Comparison of ENCODE assay signal across 25 cellular contexts in genomic region chr5:169595172-169595820, GRCh38.
"Had no signal": no experiment of that assay in that cellular context is flagged by ENCODE, and none has a peak within 500 bp of the region (broad histone marks: within the 10 kb centered on the region; RNA-seq: fewer than 3 reads in every experiment).

No MANE protein-coding gene starts in this region.

- H3K4me1 Mint-ChIP-seq: activated naive CD4-positive, alpha-beta T cell treated with anti-CD3 and anti-CD28 coated beads, Interleukin-2, amount 10 ng/mL, durations not matched to agents 7 days and 5 days; activated naive CD8-positive, alpha-beta T cell treated with anti-CD3 and anti-CD28 coated beads, Interleukin-2, amount 50 U/mL, for 24 hours; natural killer cell had no signal

- H3K27me3 Mint-ChIP-seq: activated CD8-positive, alpha-beta T cell treated with anti-CD3 and anti-CD28 coated beads for 36 hours; activated naive CD4-positive, alpha-beta T cell treated with anti-CD3 and anti-CD28 coated beads, Interleukin-2, amount 10 ng/mL, durations not matched to agents 7 days and 5 days; activated naive CD8-positive, alpha-beta T cell treated with anti-CD3 and anti-CD28 coated beads, Interleukin-2, amount 50 U/mL, for 24 hours had no signal

- H3K4me3 ChIP-seq: breast epithelium, esophagus squamous epithelium, lower lobe of right lung, upper lobe of right lung had no signal

- H3K27ac ChIP-seq: breast epithelium, esophagus squamous epithelium, foreskin keratinocyte, lower lobe of right lung, neutrophil, upper lobe of right lung had no signal

- H3K9me3 Mint-ChIP-seq: activated CD8-positive, alpha-beta T cell treated with anti-CD3 and anti-CD28 coated beads for 36 hours; activated naive CD4-positive, alpha-beta T cell treated with anti-CD3 and anti-CD28 coated beads, Interleukin-2, amount 10 ng/mL, durations not matched to agents 7 days and 5 days; activated naive CD8-positive, alpha-beta T cell treated with anti-CD3 and anti-CD28 coated beads, Interleukin-2, amount 50 U/mL, for 24 hours; activated T-cell treated with anti-CD3 and anti-CD28 coated beads, Interleukin-2, amount 50 U/mL, for 4 hours; natural killer cell had no signal

- H3K27ac Mint-ChIP-seq: activated CD8-positive, alpha-beta T cell treated with anti-CD3 and anti-CD28 coated beads for 36 hours; activated naive CD4-positive, alpha-beta T cell treated with anti-CD3 and anti-CD28 coated beads, Interleukin-2, amount 10 ng/mL, durations not matched to agents 7 days and 5 days; activated naive CD8-positive, alpha-beta T cell treated with anti-CD3 and anti-CD28 coated beads, Interleukin-2, amount 50 U/mL, for 24 hours; natural killer cell had no signal

- FAIRE-seq: islet of Langerhans had no signal

- DNase-seq: activated CD4-positive, alpha-beta T cell treated with anti-CD3 and anti-CD28 coated beads for 48 hours; activated CD4-positive, CD25-positive, alpha-beta regulatory T cell; activated CD8-positive, alpha-beta T cell treated with anti-CD3 and anti-CD28 coated beads for 36 hours; activated effector memory CD4-positive, alpha-beta T cell treated with Interleukin-2 at 50 U/mL for 16 hours; activated naive CD4-positive, alpha-beta T cell treated with anti-CD3 and anti-CD28 coated beads, Interleukin-2, amount 10 ng/mL, durations not matched to agents 7 days and 5 days; activated naive CD8-positive, alpha-beta T cell treated with anti-CD3 and anti-CD28 coated beads, Interleukin-2, amount 50 U/mL, for 24 hours; activated T-cell treated with anti-CD3 and anti-CD28 coated beads, Interleukin-2, amount 50 U/mL, for 4 hours; anterior cingulate cortex; effector CD4-positive, alpha-beta T cell; esophagus squamous epithelium; foreskin keratinocyte; glutamatergic neuron; hippocampal formation; left colon; lower lobe of right lung; natural killer cell; retina; stimulated activated CD4-positive, alpha-beta T cell treated with anti-CD3 and anti-CD28 coated beads, Interleukin-1b, Interleukin-23, amount 100 ng/mL, for 48 hours; stimulated activated CD8-positive, alpha-beta memory T cell treated with anti-CD3 and anti-CD28 coated beads, Interleukin-4, amount 100 ng/mL, for 48 hours; stimulated activated naive CD4-positive, alpha-beta T cell; T1000; upper lobe of right lung had no signal

- H3K27me3 ChIP-seq: breast epithelium, esophagus squamous epithelium, foreskin keratinocyte, neutrophil, upper lobe of right lung had no signal

- H3K4me3 Mint-ChIP-seq: activated CD8-positive, alpha-beta T cell treated with anti-CD3 and anti-CD28 coated beads for 36 hours; activated naive CD4-positive, alpha-beta T cell treated with anti-CD3 and anti-CD28 coated beads, Interleukin-2, amount 10 ng/mL, durations not matched to agents 7 days and 5 days; activated naive CD8-positive, alpha-beta T cell treated with anti-CD3 and anti-CD28 coated beads, Interleukin-2, amount 50 U/mL, for 24 hours; activated T-cell treated with anti-CD3 and anti-CD28 coated beads, Interleukin-2, amount 50 U/mL, for 4 hours; natural killer cell had no signal
